ENCODE assay signal across 1 cellular context in genomic region chr4:186366326-186366725, GRCh38.
TF ChIP-seq lines count a peak whose summit lies in the region.

No MANE protein-coding gene starts in this region.

TF ChIP-seq in GM23338, 12 proteins besides CTCF, POLR2A, EP300 and RAD21 (continued from another document):
- TF ChIP-seq ETS1 (IDR thresholded peaks at IDR 0.05) (no peak), EZH2phosphoT487 (IDR thresholded peaks at IDR 0.05; ENCODE audit: unreplicated experiment) (no peak), EZH2 (IDR thresholded peaks at IDR 0.05; ENCODE audit: low read depth, unreplicated experiment) (no peak), ZNF331 (CRISPR knock-in tag; IDR thresholded peaks at IDR 0.05; ENCODE audit: low read depth) (no peak), ZNF114 (CRISPR knock-in tag; IDR thresholded peaks at IDR 0.05) (no peak), NANOG (IDR thresholded peaks at IDR 0.05; ENCODE audit: borderline replicate concordance) (no peak), STAT1 (IDR thresholded peaks at IDR 0.05; ENCODE audit: unreplicated experiment) (no peak)
- TF ChIP-seq, protein P1, sequence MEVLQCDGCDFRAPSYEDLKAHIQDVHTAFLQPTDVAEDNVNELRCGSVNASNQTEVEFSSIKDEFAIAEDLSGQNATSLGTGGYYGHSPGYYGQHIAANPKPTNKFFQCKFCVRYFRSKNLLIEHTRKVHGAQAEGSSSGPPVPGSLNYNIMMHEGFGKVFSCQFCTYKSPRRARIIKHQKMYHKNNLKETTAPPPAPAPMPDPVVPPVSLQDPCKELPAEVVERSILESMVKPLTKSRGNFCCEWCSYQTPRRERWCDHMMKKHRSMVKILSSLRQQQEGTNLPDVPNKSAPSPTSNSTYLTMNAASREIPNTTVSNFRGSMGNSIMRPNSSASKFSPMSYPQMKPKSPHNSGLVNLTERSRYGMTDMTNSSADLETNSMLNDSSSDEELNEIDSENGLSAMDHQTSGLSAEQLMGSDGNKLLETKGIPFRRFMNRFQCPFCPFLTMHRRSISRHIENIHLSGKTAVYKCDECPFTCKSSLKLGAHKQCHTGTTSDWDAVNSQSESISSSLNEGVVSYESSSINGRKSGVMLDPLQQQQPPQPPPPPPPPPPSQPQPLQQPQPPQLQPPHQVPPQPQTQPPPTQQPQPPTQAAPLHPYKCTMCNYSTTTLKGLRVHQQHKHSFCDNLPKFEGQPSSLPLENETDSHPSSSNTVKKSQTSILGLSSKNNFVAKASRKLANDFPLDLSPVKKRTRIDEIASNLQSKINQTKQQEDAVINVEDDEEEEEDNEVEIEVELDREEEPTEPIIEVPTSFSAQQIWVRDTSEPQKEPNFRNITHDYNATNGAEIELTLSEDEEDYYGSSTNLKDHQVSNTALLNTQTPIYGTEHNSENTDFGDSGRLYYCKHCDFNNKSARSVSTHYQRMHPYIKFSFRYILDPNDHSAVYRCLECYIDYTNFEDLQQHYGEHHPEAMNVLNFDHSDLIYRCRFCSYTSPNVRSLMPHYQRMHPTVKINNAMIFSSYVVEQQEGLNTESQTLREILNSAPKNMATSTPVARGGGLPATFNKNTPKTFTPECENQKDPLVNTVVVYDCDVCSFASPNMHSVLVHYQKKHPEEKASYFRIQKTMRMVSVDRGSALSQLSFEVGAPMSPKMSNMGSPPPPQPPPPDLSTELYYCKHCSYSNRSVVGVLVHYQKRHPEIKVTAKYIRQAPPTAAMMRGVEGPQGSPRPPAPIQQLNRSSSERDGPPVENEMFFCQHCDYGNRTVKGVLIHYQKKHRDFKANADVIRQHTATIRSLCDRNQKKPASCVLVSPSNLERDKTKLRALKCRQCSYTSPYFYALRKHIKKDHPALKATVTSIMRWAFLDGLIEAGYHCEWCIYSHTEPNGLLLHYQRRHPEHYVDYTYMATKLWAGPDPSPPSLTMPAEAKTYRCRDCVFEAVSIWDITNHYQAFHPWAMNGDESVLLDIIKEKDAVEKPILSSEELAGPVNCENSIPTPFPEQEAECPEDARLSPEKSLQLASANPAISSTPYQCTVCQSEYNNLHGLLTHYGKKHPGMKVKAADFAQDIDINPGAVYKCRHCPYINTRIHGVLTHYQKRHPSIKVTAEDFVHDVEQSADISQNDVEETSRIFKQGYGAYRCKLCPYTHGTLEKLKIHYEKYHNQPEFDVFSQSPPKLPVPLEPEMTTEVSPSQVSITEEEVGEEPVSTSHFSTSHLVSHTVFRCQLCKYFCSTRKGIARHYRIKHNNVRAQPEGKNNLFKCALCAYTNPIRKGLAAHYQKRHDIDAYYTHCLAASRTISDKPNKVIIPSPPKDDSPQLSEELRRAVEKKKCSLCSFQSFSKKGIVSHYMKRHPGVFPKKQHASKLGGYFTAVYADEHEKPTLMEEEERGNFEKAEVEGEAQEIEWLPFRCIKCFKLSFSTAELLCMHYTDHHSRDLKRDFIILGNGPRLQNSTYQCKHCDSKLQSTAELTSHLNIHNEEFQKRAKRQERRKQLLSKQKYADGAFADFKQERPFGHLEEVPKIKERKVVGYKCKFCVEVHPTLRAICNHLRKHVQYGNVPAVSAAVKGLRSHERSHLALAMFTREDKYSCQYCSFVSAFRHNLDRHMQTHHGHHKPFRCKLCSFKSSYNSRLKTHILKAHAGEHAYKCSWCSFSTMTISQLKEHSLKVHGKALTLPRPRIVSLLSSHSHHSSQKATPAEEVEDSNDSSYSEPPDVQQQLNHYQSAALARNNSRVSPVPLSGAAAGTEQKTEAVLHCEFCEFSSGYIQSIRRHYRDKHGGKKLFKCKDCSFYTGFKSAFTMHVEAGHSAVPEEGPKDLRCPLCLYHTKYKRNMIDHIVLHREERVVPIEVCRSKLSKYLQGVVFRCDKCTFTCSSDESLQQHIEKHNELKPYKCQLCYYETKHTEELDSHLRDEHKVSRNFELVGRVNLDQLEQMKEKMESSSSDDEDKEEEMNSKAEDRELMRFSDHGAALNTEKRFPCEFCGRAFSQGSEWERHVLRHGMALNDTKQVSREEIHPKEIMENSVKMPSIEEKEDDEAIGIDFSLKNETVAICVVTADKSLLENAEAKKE (CRISPR knock-in tag; IDR thresholded peaks at IDR 0.05), result no peak
